In the genomic region with DNA sequence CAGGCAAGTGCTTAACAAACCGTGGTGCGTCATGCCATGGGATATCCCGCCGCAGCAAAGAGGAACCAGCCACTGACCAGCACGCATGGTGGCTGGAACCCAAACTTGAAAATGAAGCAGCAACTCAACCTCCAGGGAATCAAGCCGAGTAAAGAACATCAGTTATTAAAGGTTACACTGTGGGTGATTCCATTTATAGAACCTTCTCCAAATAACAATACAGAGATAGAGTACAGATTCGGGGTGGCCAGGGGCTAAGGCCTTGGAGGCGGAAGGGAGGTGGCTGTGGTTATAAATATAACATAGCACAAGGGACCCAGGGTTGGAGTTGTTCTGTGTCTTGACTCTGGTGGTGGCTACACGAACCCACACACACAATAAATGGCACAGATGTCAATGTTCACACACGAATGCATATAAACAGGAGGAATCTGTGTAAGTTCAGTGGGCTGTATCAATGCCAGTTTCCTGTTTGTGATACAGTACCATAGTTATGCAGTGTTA, we compare ENCODE assay signal across 9 cellular contexts.
DNase-seq lines count a peak whose midpoint lies in the region; ATAC-seq, FAIRE-seq and TF ChIP-seq lines count a peak whose summit lies in the region.
"Had no signal": no experiment of that assay in that cellular context is flagged by ENCODE, and none has a peak within 500 bp of the region (broad histone marks: within the 10 kb centered on the region; RNA-seq: fewer than 3 reads in every experiment).

No MANE protein-coding gene starts in this region.

- FAIRE-seq in RCC 7860 (lab: Jason Lieb, UNC) = no peak
- FAIRE-seq: G401.6 had no signal

- no peak for TF ChIP-seq CTCF in kidney epithelial cell (IDR thresholded peaks at IDR 0.05; ENCODE audit: insufficient read depth, low read length, poor library complexity, severe bottlenecking)

- no peaks in the 10 kb centered on the region for H3K36me3 ChIP-seq in kidney epithelial cell (ENCODE audit: control insufficient read depth, insufficient read depth, low read length)

- H3K4me3 ChIP-seq in kidney epithelial cell (ENCODE audit: low read depth, low read length) = no peak overlapping the region

- ATAC-seq in GM18867 (IDR thresholded peaks at IDR 0.05; ENCODE audit: unreplicated experiment) (peak; percentile 35), GM21717 (IDR thresholded peaks at IDR 0.05; ENCODE audit: unreplicated experiment) (peak; percentile 80), HG03354 (IDR thresholded peaks at IDR 0.05; ENCODE audit: poor library complexity, severe bottlenecking, unreplicated experiment) (peak; percentile 83)

- DNase-seq in kidney epithelial cell (ENCODE audit: low read depth) = peak; percentile 18
- no peak for DNase-seq in activated effector memory CD4-positive, alpha-beta T cell treated with Interleukin-2 at 50 U/mL for 16 hours
- no peak for DNase-seq in HCEC 1CT
- DNase-seq in RCC 7860 (ENCODE audit: low spot score) = no peak
- DNase-seq in NCI-H2029 (lab: John Stamatoyannopoulos, UW) = no peak

- no peaks in the 10 kb centered on the region for H3K27me3 ChIP-seq in kidney epithelial cell (ENCODE audit: control insufficient read depth, insufficient read depth, low read length)
